24 cellular contexts compared by ENCODE assay signal in the genomic region with DNA sequence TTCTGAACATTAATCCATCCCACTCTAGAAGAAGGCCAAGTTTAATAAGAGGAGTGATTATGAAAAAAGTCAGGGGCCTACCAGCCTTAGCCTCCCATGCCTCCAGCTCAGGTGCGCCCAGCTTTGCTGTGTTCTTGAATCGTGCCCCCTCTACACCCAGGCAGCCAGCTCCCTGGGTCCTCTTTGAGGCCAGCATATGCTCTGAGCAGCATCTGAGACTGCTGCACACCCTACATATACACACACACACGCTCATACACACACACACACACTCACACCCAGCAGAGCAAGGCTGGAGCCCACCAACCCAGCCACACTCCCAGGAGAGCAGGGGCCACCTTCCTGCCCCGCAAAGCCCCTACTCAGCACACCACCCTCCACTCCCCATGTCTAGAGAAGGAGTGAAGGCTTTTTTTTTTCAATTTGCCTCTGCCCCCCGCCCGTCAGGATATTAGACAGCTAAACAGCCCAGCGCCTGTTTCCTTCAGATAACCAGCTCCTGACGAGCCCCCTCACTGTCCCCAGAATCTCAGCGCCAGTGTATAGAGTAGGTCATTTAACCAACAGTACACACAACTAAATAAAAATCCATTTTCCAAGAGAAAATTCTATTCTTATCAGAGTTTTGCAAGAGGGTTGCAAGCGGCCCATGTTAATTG.
"Had no signal": no experiment of that assay in that cellular context is flagged by ENCODE, and none has a peak within 500 bp of the region (broad histone marks: within the 10 kb centered on the region; RNA-seq: fewer than 3 reads in every experiment).

No MANE protein-coding gene starts in this region.

- H3K4me3 Mint-ChIP-seq: activated CD8-positive, alpha-beta T cell treated with anti-CD3 and anti-CD28 coated beads, Interleukin-2, amount 10 ng/mL, durations not matched to agents 7 days and 5 days; activated naive CD8-positive, alpha-beta T cell; activated T-cell treated with anti-CD3 and anti-CD28 coated beads, Interleukin-2, amount 50 U/mL, for 24 hours; endodermal cell; naive B cell; neural crest cell; stimulated activated naive B cell treated with anti-CD40 and anti-IgM and Interleukin-4, amounts not matched to agents 10 μg/mL and 1 μg/mL and 100 μg/mL, for 72 hours; T-helper 1 cell treated with Interleukin-12 subunit alpha and Interleukin-12 subunit beta and Interleukin-4 antibody, amounts not matched to agents 30 μg/mL and 1 μg/mL, for 36 hours had no signal

- H3K4me1 ChIP-seq: colonic mucosa, heart left ventricle, lower lobe of right lung, sigmoid colon, transverse colon had no signal

- H3K27me3 ChIP-seq: colonic mucosa, sigmoid colon, transverse colon had no signal

- ATAC-seq: activated CD8-positive, alpha-beta T cell treated with anti-CD3 and anti-CD28 coated beads, Interleukin-2, amount 10 ng/mL, durations not matched to agents 7 days and 5 days; stimulated activated naive B cell treated with anti-CD40 and anti-IgM and Interleukin-4, amounts not matched to agents 10 μg/mL and 1 μg/mL and 100 μg/mL, for 72 hours had no signal

- H3K4me3 ChIP-seq: colonic mucosa, heart left ventricle, lower lobe of right lung, sigmoid colon, smooth muscle cell, transverse colon had no signal

- H3K36me3 Mint-ChIP-seq: activated naive CD8-positive, alpha-beta T cell; stimulated activated naive B cell treated with anti-CD40 and anti-IgM and Interleukin-4, amounts not matched to agents 10 μg/mL and 1 μg/mL and 100 μg/mL, for 72 hours had no signal

- H3K36me3 ChIP-seq: colonic mucosa, heart left ventricle, lower lobe of right lung, sigmoid colon, transverse colon had no signal

- H3K4me1 Mint-ChIP-seq: naive B cell; neural crest cell; stimulated activated naive B cell treated with anti-CD40 and anti-IgM and Interleukin-4, amounts not matched to agents 10 μg/mL and 1 μg/mL and 100 μg/mL, for 72 hours had no signal

- H3K9me3 ChIP-seq: colonic mucosa, lower lobe of right lung, transverse colon had no signal

- DNase-seq: activated CD4-positive, alpha-beta T cell treated with anti-CD3 and anti-CD28 coated beads for 1 hour; activated CD4-positive, alpha-beta T cell treated with anti-CD3 and anti-CD28 coated beads, Interleukin-2, amount 50 U/mL, for 1 hour; activated CD8-positive, alpha-beta T cell treated with anti-CD3 and anti-CD28 coated beads, Interleukin-2, amount 10 ng/mL, durations not matched to agents 7 days and 5 days; activated naive CD4-positive, alpha-beta T cell; activated T-cell treated with anti-CD3 and anti-CD28 coated beads, Interleukin-2, amount 50 U/mL, for 24 hours; amniotic stem cell; endodermal cell; heart left ventricle; kidney; lower lobe of right lung; naive B cell; sigmoid colon; stimulated activated CD4-positive, alpha-beta T cell treated with anti-CD3 and anti-CD28 coated beads, Interleukin-15, amount 100 ng/mL, for 24 hours; stimulated activated naive B cell treated with anti-CD40 and anti-IgM and Interleukin-4, amounts not matched to agents 10 μg/mL and 1 μg/mL and 100 μg/mL, for 72 hours; T1000; transverse colon had no signal

- H3K27ac ChIP-seq: colonic mucosa, epithelial cell of prostate, heart left ventricle, lower lobe of right lung, sigmoid colon, transverse colon, VCaP had no signal

- H3K27me3 Mint-ChIP-seq: activated naive CD8-positive, alpha-beta T cell; activated T-cell treated with anti-CD3 and anti-CD28 coated beads, Interleukin-2, amount 50 U/mL, for 24 hours had no signal

- H3K27ac Mint-ChIP-seq: activated CD8-positive, alpha-beta T cell treated with anti-CD3 and anti-CD28 coated beads, Interleukin-2, amount 10 ng/mL, durations not matched to agents 7 days and 5 days; activated naive CD8-positive, alpha-beta T cell; activated T-cell treated with anti-CD3 and anti-CD28 coated beads, Interleukin-2, amount 50 U/mL, for 24 hours; activated T-helper 2 cell treated with anti-CD3 and anti-CD28 coated beads, Interferon-gamma antibody, Interleukin-2, Interleukin-4, amounts not matched to agents 10 μg/mL and 5 μg/mL and 100 μg/mL, durations not matched to agents 14 hours and 24 hours and 36 hours; endodermal cell; stimulated activated naive B cell treated with anti-CD40 and anti-IgM and Interleukin-4, amounts not matched to agents 10 μg/mL and 1 μg/mL and 100 μg/mL, for 72 hours; T-helper 1 cell treated with Interleukin-12 subunit alpha and Interleukin-12 subunit beta and Interleukin-4 antibody, amounts not matched to agents 30 μg/mL and 1 μg/mL, for 36 hours had no signal
